14 cellular contexts compared by ENCODE assay signal in genomic region chr1:156665539-156665938, GRCh38. TPM values are rescaled to one million over a fixed set of nuclear protein-coding genes. Genes with fewer than 3 reads are reported as not detected.
A peak's percentile ranks its signal among the peaks of the same experiment; 100 is the strongest.
DNase-seq lines count a peak whose midpoint lies in the region; ATAC-seq and TF ChIP-seq lines count a peak whose summit lies in the region.
"Had no signal": no experiment of that assay in that cellular context is flagged by ENCODE, and none has a peak within 500 bp of the region (broad histone marks: within the 10 kb centered on the region; RNA-seq: fewer than 3 reads in every experiment).

No MANE protein-coding gene starts in this region.

- H3K4me3 Mint-ChIP-seq in activated naive CD4-positive, alpha-beta T cell treated with anti-CD3 and anti-CD28 coated beads for 36 hours, result no peak overlapping the region
- peak overlapping the region; percentile 65 for H3K4me3 Mint-ChIP-seq in glutamatergic neuron (ENCODE audit: unreplicated experiment)
- peak overlapping the region; percentile 51 for H3K4me3 Mint-ChIP-seq in nephron progenitor cell

- H3K4me1 Mint-ChIP-seq in activated naive CD4-positive, alpha-beta T cell treated with anti-CD3 and anti-CD28 coated beads for 36 hours (ENCODE audit: low read depth), result peaks cover 15% of the 10 kb centered on the region
- peaks cover 50% of the 10 kb centered on the region for H3K4me1 Mint-ChIP-seq in glutamatergic neuron (ENCODE audit: low read depth, unreplicated experiment)
- peaks cover 98% of the 10 kb centered on the region for H3K4me1 Mint-ChIP-seq in nephron progenitor cell

- CTCF ChIA-PET in activated naive CD4-positive, alpha-beta T cell treated with anti-CD3 and anti-CD28 coated beads for 36 hours (lab: Charles Lee), result interaction anchor here (0.6 to 2.3 kb wide), 5 partner anchors 12 to 221 kb away, joined by 3 to 8 read pairs (median 3); partner anchors contain the start of genes CRABP2 and NES
- CTCF ChIA-PET in HEK293T (lab: Yijun Ruan, JAX), result interaction anchor here (0.7 to 2.0 kb wide), 6 partner anchors 11 to 61 kb away, joined by 3 to 11 read pairs (median 6); partner anchors contain the start of genes CRABP2 and NES

- no peaks in the 10 kb centered on the region for H3K27me3 ChIP-seq in upper lobe of right lung

- ATAC-seq in activated naive CD4-positive, alpha-beta T cell treated with anti-CD3 and anti-CD28 coated beads, Interleukin-2, amount 50 U/mL, for 72 hours, result no peak
- no peak for ATAC-seq in upper lobe of right lung
- ATAC-seq: stimulated activated naive CD8-positive, alpha-beta T cell treated with anti-CD3 and anti-CD28 coated beads, Interleukin-15, Interleukin-2, amounts not matched to agents 100 U/mL and 50 U/mL, for 24 hours had no signal

- no peaks in the 10 kb centered on the region for H3K36me3 Mint-ChIP-seq in activated naive CD4-positive, alpha-beta T cell treated with anti-CD3 and anti-CD28 coated beads, Interleukin-2, amount 50 U/mL, for 72 hours
- no peaks in the 10 kb centered on the region for H3K36me3 Mint-ChIP-seq in activated naive CD4-positive, alpha-beta T cell treated with anti-CD3 and anti-CD28 coated beads for 36 hours (ENCODE audit: low read depth)
- H3K36me3 Mint-ChIP-seq in glutamatergic neuron (ENCODE audit: unreplicated experiment) (no peaks in the 10 kb centered on the region), nephron progenitor cell (ENCODE audit: low read depth) (no peaks in the 10 kb centered on the region)

- no peaks in the 10 kb centered on the region for H3K27me3 Mint-ChIP-seq in activated naive CD4-positive, alpha-beta T cell treated with anti-CD3 and anti-CD28 coated beads for 36 hours (ENCODE audit: low read depth)
- H3K27me3 Mint-ChIP-seq in glutamatergic neuron (ENCODE audit: unreplicated experiment) (peaks cover 25% of the 10 kb centered on the region), nephron progenitor cell (ENCODE audit: low read depth, poor library complexity) (peaks cover 3% of the 10 kb centered on the region)

- no peak for TF ChIP-seq CTCF in glutamatergic neuron (IDR thresholded peaks at IDR 0.05; ENCODE audit: partially characterized antibody, unreplicated experiment)
- no peak for TF ChIP-seq CTCF in nephron progenitor cell (IDR thresholded peaks at IDR 0.05)
- no peak for TF ChIP-seq CTCF in upper lobe of right lung (IDR thresholded peaks at IDR 0.05)

- H3K4me1 ChIP-seq in upper lobe of right lung, result peaks cover 69% of the 10 kb centered on the region

- intact Hi-C loops in activated naive CD4-positive, alpha-beta T cell treated with anti-CD3 and anti-CD28 coated beads for 36 hours (cut with micrococcal nuclease), result no loop called here
- intact Hi-C loops in upper lobe of right lung (cut with DNase I), result no loop called here

- peak overlapping the region; percentile 60 for H3K27ac ChIP-seq in upper lobe of right lung

- POLR2A ChIA-PET in HEK293T (lab: Yijun Ruan, JAX), result interaction anchor here (0.7 to 1.8 kb wide), 6 partner anchors 8 to 208 kb away, joined by 3 to 5 read pairs (median 4); partner anchors contain the start of genes ISG20L2, METTL25B and NES

- no peaks in the 10 kb centered on the region for H3K9me3 Mint-ChIP-seq in activated naive CD4-positive, alpha-beta T cell treated with anti-CD3 and anti-CD28 coated beads, Interleukin-2, amount 50 U/mL, for 72 hours
- H3K9me3 Mint-ChIP-seq in activated naive CD4-positive, alpha-beta T cell treated with anti-CD3 and anti-CD28 coated beads for 36 hours, result no peaks in the 10 kb centered on the region
- H3K9me3 Mint-ChIP-seq in glutamatergic neuron (ENCODE audit: unreplicated experiment), result peaks cover 6% of the 10 kb centered on the region
- H3K9me3 Mint-ChIP-seq in nephron progenitor cell, result no peaks in the 10 kb centered on the region

- no peak overlapping the region for H3K4me3 ChIP-seq in upper lobe of right lung

- peak overlapping the region; percentile 24 to 53 for H3K27ac Mint-ChIP-seq in activated naive CD4-positive, alpha-beta T cell treated with anti-CD3 and anti-CD28 coated beads, Interleukin-2, amount 50 U/mL, for 72 hours
- H3K27ac Mint-ChIP-seq in activated naive CD4-positive, alpha-beta T cell treated with anti-CD3 and anti-CD28 coated beads for 36 hours, result no peak overlapping the region
- H3K27ac Mint-ChIP-seq in glutamatergic neuron (ENCODE audit: unreplicated experiment), result peak overlapping the region; percentile 76
- peak overlapping the region; percentile 73 for H3K27ac Mint-ChIP-seq in nephron progenitor cell

- DNase-seq in activated naive CD4-positive, alpha-beta T cell treated with anti-CD3 and anti-CD28 coated beads, Interleukin-2, amount 50 U/mL, for 72 hours (ENCODE audit: low spot score in 2 of 2), result no peak
- no peak for DNase-seq in activated naive CD4-positive, alpha-beta T cell treated with anti-CD3 and anti-CD28 coated beads for 36 hours
- DNase-seq in glutamatergic neuron (no peak), nephron progenitor cell (no peak), upper lobe of right lung (no peak), NCI-H1105 treated with DMSO at 0.1 percent for 48 hours (lab: John Stamatoyannopoulos, UW) (no peak), HEK293T (ENCODE audit: extremely low spot score) (no peak), NCI-H526 treated with DMSO at 0.1 percent for 48 hours (lab: John Stamatoyannopoulos, UW) (no peak)
- DNase-seq: activated CD8-positive, alpha-beta memory T cell treated with anti-CD3 and anti-CD28 coated beads, Interleukin-2, amount 50 U/mL, for 4 hours; stimulated activated CD4-positive, alpha-beta T cell treated with anti-CD3 and anti-CD28 coated beads, Interleukin-1b, Interleukin-23, amount 100 ng/mL, for 48 hours; stimulated activated naive CD8-positive, alpha-beta T cell treated with anti-CD3 and anti-CD28 coated beads, Interleukin-15, Interleukin-2, amounts not matched to agents 100 U/mL and 50 U/mL, for 24 hours had no signal

- H3K36me3 ChIP-seq in upper lobe of right lung, result no peaks in the 10 kb centered on the region

- H3K9me3 ChIP-seq in upper lobe of right lung, result no peaks in the 10 kb centered on the region

TF ChIP-seq in HEK293T, 16 proteins besides CTCF, POLR2A, EP300 and RAD21:
- TF ChIP-seq NFRKB (IDR thresholded peaks at IDR 0.05) (no peak), ZNF384 (IDR thresholded peaks at IDR 0.05) (no peak), FOXA1 (IDR thresholded peaks at IDR 0.05) (no peak), BHLHE40 (IDR thresholded peaks at IDR 0.05; ENCODE audit: borderline replicate concordance) (no peak), ARNT (IDR thresholded peaks at IDR 0.05) (no peak), LEF1 (IDR thresholded peaks at IDR 0.05; ENCODE audit: borderline replicate concordance) (no peak), PKNOX1 (IDR thresholded peaks at IDR 0.05) (no peak), FOXK2 (IDR thresholded peaks at IDR 0.05) (no peak), CTBP1 (IDR thresholded peaks at IDR 0.05; ENCODE audit: borderline replicate concordance) (no peak), SUZ12 (IDR thresholded peaks at IDR 0.05) (no peak)

RNA-seq across cellular contexts. Expression of gene NES, which starts 11.7 kb away (rescaled TPM):
- not detected for total RNA-seq in activated naive CD4-positive, alpha-beta T cell treated with anti-CD3 and anti-CD28 coated beads, Interleukin-2, amount 50 U/mL, for 72 hours
- total RNA-seq in activated naive CD4-positive, alpha-beta T cell treated with anti-CD3 and anti-CD28 coated beads for 36 hours, result not detected
- 375 TPM for total RNA-seq in glutamatergic neuron (ENCODE audit: unreplicated experiment)
- 54.7 TPM for total RNA-seq in upper lobe of right lung

RNA-seq across cellular contexts. Expression of gene BCAN, which starts 23.6 kb away (rescaled TPM):
- total RNA-seq in activated naive CD4-positive, alpha-beta T cell treated with anti-CD3 and anti-CD28 coated beads, Interleukin-2, amount 50 U/mL, for 72 hours, result not detected
- total RNA-seq in activated naive CD4-positive, alpha-beta T cell treated with anti-CD3 and anti-CD28 coated beads for 36 hours, result not detected
- total RNA-seq in glutamatergic neuron (ENCODE audit: unreplicated experiment) (10.3 TPM), upper lobe of right lung (not detected)
- total RNA-seq: A172, endothelial cell of umbilical vein had no signal

RNA-seq across cellular contexts. Expression of gene CRABP2, which starts 39.8 kb away (rescaled TPM):
- total RNA-seq in activated naive CD4-positive, alpha-beta T cell treated with anti-CD3 and anti-CD28 coated beads, Interleukin-2, amount 50 U/mL, for 72 hours, result 1 to 10 TPM; 1.6 to 2.3 TPM
- under 1 TPM; 0.45 to 0.72 TPM for total RNA-seq in activated naive CD4-positive, alpha-beta T cell treated with anti-CD3 and anti-CD28 coated beads for 36 hours
- total RNA-seq in glutamatergic neuron (ENCODE audit: unreplicated experiment) (2.4 TPM), upper lobe of right lung (1.4 TPM)

RNA-seq across cellular contexts. Expression of gene HAPLN2, which starts 46.3 kb away (rescaled TPM):
- 1 to 10 TPM in 1 of 2 donors, not detected in 1; 3.8 TPM for total RNA-seq in activated naive CD4-positive, alpha-beta T cell treated with anti-CD3 and anti-CD28 coated beads, Interleukin-2, amount 50 U/mL, for 72 hours
- total RNA-seq in activated naive CD4-positive, alpha-beta T cell treated with anti-CD3 and anti-CD28 coated beads for 36 hours, result under 1 TPM; 0.40 to 0.55 TPM
- total RNA-seq in glutamatergic neuron (ENCODE audit: unreplicated experiment), result 0.71 TPM
- total RNA-seq in upper lobe of right lung, result 0.78 TPM
- total RNA-seq: endothelial cell of umbilical vein, RPMI7951 had no signal

Comparison
In these comparisons a context has a peak if more than half of its experiments do, and no peak if none do; other contexts are left out.
1. RNA of gene NES, which starts 11.7 kb away (total RNA-seq): 375 TPM in glutamatergic neuron (single experiment) and 54.7 TPM in upper lobe of right lung (single experiment); not detected in activated naive CD4-positive, alpha-beta T cell treated with anti-CD3 and anti-CD28 coated beads for 36 hours and not detected in activated naive CD4-positive, alpha-beta T cell treated with anti-CD3 and anti-CD28 coated beads, Interleukin-2, amount 50 U/mL, for 72 hours; every median in the first group is over 10 times any median in the second.